14 cellular contexts compared by ENCODE assay signal in genomic region chr5:14595877-14596276, GRCh38. TPM values are rescaled to one million over a fixed set of nuclear protein-coding genes. Genes with fewer than 3 reads are reported as not detected.
DNase-seq lines count a peak whose midpoint lies in the region; ATAC-seq lines count a peak whose summit lies in the region.
"Had no signal": no experiment of that assay in that cellular context is flagged by ENCODE, and none has a peak within 500 bp of the region (broad histone marks: within the 10 kb centered on the region; RNA-seq: fewer than 3 reads in every experiment).

No MANE protein-coding gene starts in this region.

- H3K4me3 Mint-ChIP-seq in activated naive CD8-positive, alpha-beta T cell treated with anti-CD3 and anti-CD28 coated beads, Interleukin-2, amount 50 U/mL, for 24 hours: peak overlapping the region; percentile 59
- peak overlapping the region; percentile 82 for H3K4me3 Mint-ChIP-seq in stimulated activated naive CD8-positive, alpha-beta T cell treated with anti-CD3 and anti-CD28 coated beads, Interleukin-15, amount 100 ng/mL, for 72 hours

- DNase-seq in Right ventricle myocardium inferior (ENCODE audit: missing footprints): no peak
- DNase-seq in cardiac septum (ENCODE audit: low spot score): no peak
- no peak for DNase-seq in Jurkat, Clone E6-1 (ENCODE audit: low read depth, low spot score)
- DNase-seq in activated naive CD8-positive, alpha-beta T cell treated with anti-CD3 and anti-CD28 coated beads, Interleukin-2, amount 50 U/mL, for 24 hours: no peak
- no peak for DNase-seq in stimulated activated naive CD8-positive, alpha-beta T cell treated with anti-CD3 and anti-CD28 coated beads, Interleukin-15, amount 100 ng/mL, for 72 hours
- DNase-seq in NOMO-1 treated with DMSO at 0.1 percent for 48 hours (lab: John Stamatoyannopoulos, UW; ENCODE audit: unreplicated experiment): no peak
- no peak for DNase-seq in pons (ENCODE audit: low spot score)
- DNase-seq in amniotic stem cell (lab: John Stamatoyannopoulos, UW): no peak
- DNase-seq: EL, islet precursor cell, NCI-H774, SJCRH30 had no signal

- H3K4me1 Mint-ChIP-seq in activated naive CD8-positive, alpha-beta T cell treated with anti-CD3 and anti-CD28 coated beads, Interleukin-2, amount 50 U/mL, for 24 hours: peaks cover 87% of the 10 kb centered on the region
- peaks cover 86% of the 10 kb centered on the region for H3K4me1 Mint-ChIP-seq in stimulated activated naive CD8-positive, alpha-beta T cell treated with anti-CD3 and anti-CD28 coated beads, Interleukin-15, amount 100 ng/mL, for 72 hours

- peak; percentile 17 for ATAC-seq in Right ventricle myocardium inferior
- no peak for ATAC-seq in activated naive CD8-positive, alpha-beta T cell treated with anti-CD3 and anti-CD28 coated beads, Interleukin-2, amount 50 U/mL, for 24 hours
- ATAC-seq in stimulated activated naive CD8-positive, alpha-beta T cell treated with anti-CD3 and anti-CD28 coated beads, Interleukin-15, amount 100 ng/mL, for 72 hours: no peak

- H3K36me3 Mint-ChIP-seq in activated naive CD8-positive, alpha-beta T cell treated with anti-CD3 and anti-CD28 coated beads, Interleukin-2, amount 50 U/mL, for 24 hours (ENCODE audit: low read depth): peaks cover 8% of the 10 kb centered on the region

- peak overlapping the region; percentile 29 for H3K4me3 ChIP-seq in Jurkat, Clone E6-1 (ENCODE audit: low read length)
- H3K4me3 ChIP-seq: mucosa of descending colon, prostate gland, SJCRH30 had no signal

- intact Hi-C loops in Right ventricle myocardium inferior (cut with DNase I) (no loop called here), cardiac septum (cut with DNase I) (no loop called here)

- no peaks in the 10 kb centered on the region for H3K27me3 Mint-ChIP-seq in activated naive CD8-positive, alpha-beta T cell treated with anti-CD3 and anti-CD28 coated beads, Interleukin-2, amount 50 U/mL, for 24 hours
- H3K27me3 Mint-ChIP-seq in stimulated activated naive CD8-positive, alpha-beta T cell treated with anti-CD3 and anti-CD28 coated beads, Interleukin-15, amount 100 ng/mL, for 72 hours: no peaks in the 10 kb centered on the region

- H3K9me3 Mint-ChIP-seq in activated naive CD8-positive, alpha-beta T cell treated with anti-CD3 and anti-CD28 coated beads, Interleukin-2, amount 50 U/mL, for 24 hours: peaks cover 10% of the 10 kb centered on the region
- peaks cover 8% of the 10 kb centered on the region in 2 donors for H3K9me3 Mint-ChIP-seq in stimulated activated naive CD8-positive, alpha-beta T cell treated with anti-CD3 and anti-CD28 coated beads, Interleukin-15, amount 100 ng/mL, for 72 hours

- peak overlapping the region; percentile 85 for H3K27ac Mint-ChIP-seq in activated naive CD8-positive, alpha-beta T cell treated with anti-CD3 and anti-CD28 coated beads, Interleukin-2, amount 50 U/mL, for 24 hours
- peak overlapping the region; percentile 55 to 92 for H3K27ac Mint-ChIP-seq in stimulated activated naive CD8-positive, alpha-beta T cell treated with anti-CD3 and anti-CD28 coated beads, Interleukin-15, amount 100 ng/mL, for 72 hours

RNA-seq across cellular contexts. Expression of gene OTULINL, which starts 14.3 kb away (rescaled TPM):
- total RNA-seq in Right ventricle myocardium inferior (6.0 TPM), cardiac septum (1.8 TPM)
- 18.2 TPM for polyA plus RNA-seq in Jurkat, Clone E6-1 (2012; ENCODE audit: insufficient read depth, insufficient read length)
